15 cellular contexts compared by ENCODE assay signal in genomic region chr9:93812410-93812668, GRCh38.
A peak's percentile ranks its signal among the peaks of the same experiment; 100 is the strongest.
DNase-seq lines count a peak whose midpoint lies in the region; ATAC-seq, FAIRE-seq and TF ChIP-seq lines count a peak whose summit lies in the region.
"Had no signal": no experiment of that assay in that cellular context is flagged by ENCODE, and none has a peak within 500 bp of the region (broad histone marks: within the 10 kb centered on the region; RNA-seq: fewer than 3 reads in every experiment).

No MANE protein-coding gene starts in this region.

- no peaks in the 10 kb centered on the region for H3K36me3 Mint-ChIP-seq in GM23338 (ENCODE audit: low read depth)
- no peaks in the 10 kb centered on the region for H3K36me3 Mint-ChIP-seq in T-helper 17 cell (ENCODE audit: low read depth)
- H3K36me3 Mint-ChIP-seq: CD4-positive, CD25-positive, alpha-beta regulatory T cell had no signal

- intact Hi-C loops in K562 (cut with micrococcal nuclease), result no loop called here

- H3K4me3 Mint-ChIP-seq in GM23338 (no peak overlapping the region), T-helper 17 cell (no peak overlapping the region)
- H3K4me3 Mint-ChIP-seq: CD4-positive, CD25-positive, alpha-beta regulatory T cell had no signal

- CTCF ChIA-PET in K562 (lab: Yijun Ruan, JAX; ENCODE audit: low intra/inter-chr PET ratio), result no interaction called here

- H3K4me1 Mint-ChIP-seq in GM23338 (peaks cover 37% of the 10 kb centered on the region), T-helper 17 cell (peaks cover 3% of the 10 kb centered on the region)
- H3K4me1 Mint-ChIP-seq: CD4-positive, CD25-positive, alpha-beta regulatory T cell had no signal

- DNase-seq in NCI-H2196 treated with DMSO at 0.1 percent for 48 hours (lab: John Stamatoyannopoulos, UW; ENCODE audit: unreplicated experiment) (peak; percentile 34), NCI-H2196 (lab: John Stamatoyannopoulos, UW; ENCODE audit: unreplicated experiment) (no peak), D341Med (ENCODE audit: low spot score) (peak; percentile 4), GM20000 (ENCODE audit: low spot score) (peak; percentile 7), K562 (ENCODE audit: extremely low read depth in 1 of 4, low spot score in 3 of 4) (no peak), GM23338 (ENCODE audit: low spot score) (no peak), T-helper 17 cell (no peak)
- DNase-seq: 8988T; AML-193; CD4-positive, CD25-positive, alpha-beta regulatory T cell; DMS 273 treated with DMSO at 0.1 percent for 48 hours had no signal

- H3K9me3 Mint-ChIP-seq in GM23338, result no peaks in the 10 kb centered on the region

- H3K9me3 ChIP-seq in K562 (replicated peaks; ENCODE audit: control insufficient read depth, insufficient read depth, low read depth, low read length) (no peaks in the 10 kb centered on the region), T-helper 17 cell (ENCODE audit: control insufficient read depth, low read length, poor library complexity, severe bottlenecking) (no peaks in the 10 kb centered on the region)
- H3K9me3 ChIP-seq: BLaER1 had no signal

- H3K4me3 ChIP-seq in K562, result no peak overlapping the region
- H3K4me3 ChIP-seq in GM23338, result no peak overlapping the region
- H3K4me3 ChIP-seq: BLaER1, GM12878 had no signal

- POLR2A ChIA-PET in K562 (lab: Yijun Ruan, JAX), result interaction anchor here (0.7 kb wide), 1 partner anchor 8 kb away, joined by 3 read pairs; no protein-coding TSS in a partner anchor

- H3K27me3 Mint-ChIP-seq in GM23338 (ENCODE audit: insufficient read depth, low read depth, poor library complexity), result peaks cover 12% of the 10 kb centered on the region
- peaks cover 47% of the 10 kb centered on the region for H3K27me3 Mint-ChIP-seq in T-helper 17 cell

- no peak for FAIRE-seq in K562 (lab: Jason Lieb, UNC)
- FAIRE-seq: GM12878, GM19239 had no signal

- no peak overlapping the region for H3K9ac ChIP-seq in K562 (ENCODE audit: insufficient read depth in 1 of 2, low read depth in 2 of 2, low read length in 2 of 2)
- H3K9ac ChIP-seq: BLaER1 had no signal

- H3K4me1 ChIP-seq in K562 (replicated peaks in 1 of 2; ENCODE audit: control insufficient read depth in 2 of 2, insufficient read depth in 2 of 2, low read length in 2 of 2), result peaks cover 6 to 30% of the 10 kb centered on the region in 2 experiments; a peak in 4 of 5 replicates
- H3K4me1 ChIP-seq in GM23338 (ENCODE audit: insufficient read depth), result no peaks in the 10 kb centered on the region; the same call in 1 of the 2 replicates
- H3K4me1 ChIP-seq: BLaER1 had no signal

- TF ChIP-seq POLR2A in K562 (conservative IDR thresholded peaks at IDR 0.05), result no peak

- no peaks in the 10 kb centered on the region for H3K9me1 ChIP-seq in K562 (ENCODE audit: control insufficient read depth, insufficient read depth, low read length)

- no peaks in the 10 kb centered on the region for H3F3A ChIP-seq in GM23338 (replicated peaks; ENCODE audit: low read depth)

- no peak for ATAC-seq in K562
- no peak for ATAC-seq in GM23338
- ATAC-seq in GM18519 (IDR thresholded peaks at IDR 0.05; ENCODE audit: low FRiP score, unreplicated experiment), result no peak
- ATAC-seq in T-helper 17 cell, result no peak
- ATAC-seq: GM12878 had no signal

- in situ Hi-C loops in K562 (cut with MboI), result no loop called here

- no peak overlapping the region for H3K4me2 ChIP-seq in K562 (ENCODE audit: insufficient read depth, low read length)
- no peak overlapping the region for H3K4me2 ChIP-seq in GM23338
- H3K4me2 ChIP-seq: BLaER1 had no signal

- H3K9me2 ChIP-seq in GM23338 (ENCODE audit: insufficient read depth), result no peaks in the 10 kb centered on the region

- H3K27me3 ChIP-seq in K562 (ENCODE audit: control insufficient read depth in 2 of 2, insufficient read depth in 2 of 2, low read length in 2 of 2), result no peaks in the 10 kb centered on the region; a peak in 1 of 5 replicates
- no peaks in the 10 kb centered on the region for H3K27me3 ChIP-seq in GM23338 (ENCODE audit: insufficient read depth)
- H3K27me3 ChIP-seq: BLaER1 had no signal

- no peak for TF ChIP-seq RAD21 in K562 (CRISPR knock-in tag; conservative IDR thresholded peaks at IDR 0.05 in 1 of 2, IDR thresholded peaks at IDR 0.05 in 1 of 2)

- H2AFZ ChIP-seq in K562 (ENCODE audit: low read depth, low read length) (no peak overlapping the region), GM23338 (no peak overlapping the region)

- H3K27ac ChIP-seq in K562 (ENCODE audit: extremely low read depth, low read depth, low read length), result no peak overlapping the region
- H3K27ac ChIP-seq in GM23338 (ENCODE audit: low read depth), result no peak overlapping the region
- H3K27ac ChIP-seq: BLaER1 had no signal

- WGBS in K562 (ENCODE audit: insufficient coverage, low coverage, missing lambda C conversion rate), result 8% methylated on average over 1 of the region's 1 CpG

- H4K20me1 ChIP-seq in K562 (replicated peaks; ENCODE audit: control insufficient read depth, insufficient read depth, low read length), result no peaks in the 10 kb centered on the region; the same call in 1 of the 2 replicates
- no peaks in the 10 kb centered on the region for H4K20me1 ChIP-seq in GM23338 (replicated peaks; ENCODE audit: insufficient read depth)
- H4K20me1 ChIP-seq: BLaER1 had no signal

- H3K79me2 ChIP-seq in K562 (ENCODE audit: control insufficient read depth, insufficient read depth, low read length) (no peaks in the 10 kb centered on the region), GM23338 (replicated peaks; ENCODE audit: insufficient read depth) (no peaks in the 10 kb centered on the region)

- no peaks in the 10 kb centered on the region for H3K36me3 ChIP-seq in K562 (ENCODE audit: control insufficient read depth, insufficient read depth, low read length)
- no peaks in the 10 kb centered on the region for H3K36me3 ChIP-seq in GM23338 (ENCODE audit: insufficient read depth)
- H3K36me3 ChIP-seq: BLaER1 had no signal

- H3K27ac Mint-ChIP-seq in GM23338 (no peak overlapping the region), T-helper 17 cell (no peak overlapping the region)
- H3K27ac Mint-ChIP-seq: CD4-positive, CD25-positive, alpha-beta regulatory T cell had no signal

- no peak for TF ChIP-seq EP300 in K562 (IDR thresholded peaks at IDR 0.05; ENCODE audit: low read length)

- BruUV-seq in K562 (replicated peaks; lab: Mats Ljungman, UMichigan), result no TSS peak

- TF ChIP-seq CTCF in GM20000 (IDR thresholded peaks at IDR 0.05; ENCODE audit: extremely low read depth, missing control alignments) (no peak), K562 (IDR thresholded peaks at IDR 0.05 in 2 of 3, conservative IDR thresholded peaks at IDR 0.05 in 1 of 3; ENCODE audit: insufficient read depth in 2 of 3, low read depth in 1 of 3, low read length in 3 of 3) (no peak), GM23338 (conservative IDR thresholded peaks at IDR 0.05; ENCODE audit: low read depth in 2 of 2) (no peak)

TF ChIP-seq in K562, 482 proteins besides CTCF, POLR2A, EP300 and RAD21 (continues in another document):
- TF ChIP-seq RBM25 (IDR thresholded peaks at IDR 0.05; ENCODE audit: low read depth, low read length, severe bottlenecking) (peak; percentile 69), FOXP4 (CRISPR knock-in tag; IDR thresholded peaks at IDR 0.05; ENCODE audit: borderline replicate concordance) (no peak), PHF21A (IDR thresholded peaks at IDR 0.05; ENCODE audit: borderline replicate concordance, low read depth) (no peak), NFYB (IDR thresholded peaks at IDR 0.05; ENCODE audit: extremely low read depth, insufficient read length) (no peak), FOXA1 (IDR thresholded peaks at IDR 0.05; ENCODE audit: borderline replicate concordance) (no peak), ZNF165 (CRISPR knock-in tag; IDR thresholded peaks at IDR 0.05; ENCODE audit: borderline replicate concordance) (no peak), ZNF764 (CRISPR knock-in tag; IDR thresholded peaks at IDR 0.05; ENCODE audit: low read depth) (no peak)

TF ChIP-seq in GM23338, 12 proteins besides CTCF, POLR2A, EP300 and RAD21 (continues in another document):
- TF ChIP-seq ZNF114 (CRISPR knock-in tag; IDR thresholded peaks at IDR 0.05) (no peak), EZH2 (IDR thresholded peaks at IDR 0.05; ENCODE audit: low read depth, unreplicated experiment) (no peak), ETS1 (IDR thresholded peaks at IDR 0.05) (no peak), CREB1 (CRISPR knock-in tag; IDR thresholded peaks at IDR 0.05; ENCODE audit: low read depth) (no peak), POLR2AphosphoS5 (IDR thresholded peaks at IDR 0.05; ENCODE audit: low read depth) (no peak), ZNF331 (CRISPR knock-in tag; IDR thresholded peaks at IDR 0.05; ENCODE audit: low read depth) (no peak), JUNB (IDR thresholded peaks at IDR 0.05; ENCODE audit: unreplicated experiment) (no peak), NANOG (IDR thresholded peaks at IDR 0.05; ENCODE audit: borderline replicate concordance) (no peak), EZH2phosphoT487 (IDR thresholded peaks at IDR 0.05; ENCODE audit: unreplicated experiment) (no peak)

Comparison
In these comparisons a context has a peak if more than half of its experiments do, and no peak if none do; other contexts are left out.
1. DNase-seq: peak in NCI-H2196 treated with DMSO at 0.1 percent for 48 hours (single experiment), D341Med (single experiment) and GM20000 (single experiment); none in NCI-H2196 (single experiment), K562 (0 of 4), GM23338 (single experiment) and T-helper 17 cell (0 of 3).